10 cellular contexts compared by ENCODE assay signal in genomic region chr1:147907786-147908509, GRCh38. TPM values are rescaled to one million over a fixed set of nuclear protein-coding genes. Genes with fewer than 3 reads are reported as not detected.
"Had no signal": no experiment of that assay in that cellular context is flagged by ENCODE, and none has a peak within 500 bp of the region (broad histone marks: within the 10 kb centered on the region; RNA-seq: fewer than 3 reads in every experiment).

No MANE protein-coding gene starts in this region.

- H3K4me3 ChIP-seq: GM23338 had no signal

- ATAC-seq: GM23338, HCT116, HepG2 had no signal

- DNase-seq: H9, HFFc6, KG1 had no signal

- H3K4me2 ChIP-seq: GM23338 had no signal

- H2AFZ ChIP-seq: GM23338 had no signal

- H3K27ac ChIP-seq: HL-60 had no signal

RNA-seq across cellular contexts. Expression of gene GJA8, which starts 5.4 kb away (rescaled TPM):
- total RNA-seq: GM23338, H4, H9, HepG2, HFFc6, HT1080 had no signal
- polyA plus RNA-seq: GM23338, HepG2, IgD-negative memory B cell had no signal
